12 cellular contexts compared by ENCODE assay signal in genomic region chr10:23442936-23443335, GRCh38. TPM values are rescaled to one million over a fixed set of nuclear protein-coding genes. Genes with fewer than 3 reads are reported as not detected.
A peak's percentile ranks its signal among the peaks of the same experiment; 100 is the strongest.
DNase-seq lines count a peak whose midpoint lies in the region; ATAC-seq and TF ChIP-seq lines count a peak whose summit lies in the region.
"Had no signal": no experiment of that assay in that cellular context is flagged by ENCODE, and none has a peak within 500 bp of the region (broad histone marks: within the 10 kb centered on the region; RNA-seq: fewer than 3 reads in every experiment).

No MANE protein-coding gene starts in this region.

- CTCF ChIA-PET in activated CD4-positive, alpha-beta memory T cell treated with anti-CD3 and anti-CD28 coated beads, Interleukin-2, amount 10 ng/mL, durations not matched to agents 7 days and 5 days (lab: Charles Lee): no interaction called here

- POLR2A ChIA-PET in activated CD4-positive, alpha-beta memory T cell treated with anti-CD3 and anti-CD28 coated beads, Interleukin-2, amount 10 ng/mL, durations not matched to agents 7 days and 5 days (lab: Charles Lee): interaction anchor here (1.2 to 9.2 kb wide), 2 partner anchors 11 to 79 kb away, joined by 3 to 63 read pairs; no protein-coding TSS in a partner anchor

- WGBS in heart right ventricle, 2 donors: 55 to 61% methylated on average over 2 of the region's 2 CpGs
- WGBS in upper lobe of left lung, 2 donors: 15 to 22% methylated on average over 2 of the region's 2 CpGs

- peaks cover 50% of the 10 kb centered on the region for H3K4me1 Mint-ChIP-seq in activated CD4-positive, alpha-beta memory T cell treated with anti-CD3 and anti-CD28 coated beads, Interleukin-2, amount 10 ng/mL, durations not matched to agents 7 days and 5 days

- peaks cover 46% of the 10 kb centered on the region for H3K36me3 Mint-ChIP-seq in activated CD4-positive, alpha-beta memory T cell treated with anti-CD3 and anti-CD28 coated beads, Interleukin-2, amount 10 ng/mL, durations not matched to agents 7 days and 5 days (ENCODE audit: low read depth)

- H3K27ac Mint-ChIP-seq in activated CD4-positive, alpha-beta memory T cell treated with anti-CD3 and anti-CD28 coated beads, Interleukin-2, amount 10 ng/mL, durations not matched to agents 7 days and 5 days: no peak overlapping the region

- DNase-seq in heart right ventricle: no peak
- DNase-seq in Right ventricle myocardium inferior (ENCODE audit: missing footprints): no peak
- no peak for DNase-seq in activated CD4-positive, alpha-beta memory T cell treated with anti-CD3 and anti-CD28 coated beads, Interleukin-2, amount 10 ng/mL, durations not matched to agents 7 days and 5 days
- DNase-seq in fibroblast of villous mesenchyme (ENCODE audit: low read depth): peak; percentile 25
- DNase-seq in upper lobe of left lung: no peak
- DNase-seq in cerebellar nuclear complex (lab: John Stamatoyannopoulos, UW): no peak
- DNase-seq in activated effector memory CD4-positive, alpha-beta T cell treated with anti-CD3 and anti-CD28 coated beads, Interleukin-2, amount 50 U/mL, for 16 hours: no peak
- no peak for DNase-seq in NCI-H748 (lab: John Stamatoyannopoulos, UW; ENCODE audit: unreplicated experiment)
- DNase-seq: brain microvascular endothelial cell, head of caudate nucleus, NCI-H748 treated with DMSO at 0.1 percent for 48 hours, ovary had no signal

- H3K4me3 ChIP-seq in heart right ventricle: peak overlapping the region in 9 of 10 donors; percentile 82 to 98 (median 88)
- H3K4me3 ChIP-seq in fibroblast of villous mesenchyme (ENCODE audit: low read depth, low read length): peak overlapping the region; percentile 3
- peak overlapping the region in 3 of 4 donors; percentile 82 to 85 (median 83) for H3K4me3 ChIP-seq in upper lobe of left lung
- H3K4me3 ChIP-seq: ovary had no signal

- H3K4me1 ChIP-seq in heart right ventricle (peaks cover 3 to 76% (median 47%) of the 10 kb centered on the region in 9 donors), upper lobe of left lung (peaks cover 23 to 42% (median 33%) of the 10 kb centered on the region in 4 donors)

- TF ChIP-seq CTCF in heart right ventricle (IDR thresholded peaks at IDR 0.05) (no peak), fibroblast of villous mesenchyme (IDR thresholded peaks at IDR 0.05; ENCODE audit: insufficient read depth, low read depth, low read length) (no peak), upper lobe of left lung (IDR thresholded peaks at IDR 0.05) (no peak)

- no peak for TF ChIP-seq EP300 in upper lobe of left lung (IDR thresholded peaks at IDR 0.05)

- no peak for TF ChIP-seq POLR2A in upper lobe of left lung (IDR thresholded peaks at IDR 0.05)

- no peaks in the 10 kb centered on the region for H3K27me3 Mint-ChIP-seq in activated CD4-positive, alpha-beta memory T cell treated with anti-CD3 and anti-CD28 coated beads, Interleukin-2, amount 10 ng/mL, durations not matched to agents 7 days and 5 days

- ATAC-seq in heart right ventricle (no peak), Right ventricle myocardium inferior (no peak), upper lobe of left lung (ENCODE audit: low FRiP score in 2 of 2) (no peak)

- peak overlapping the region in 5 of 10 donors; percentile 15 to 97 (median 91) for H3K27ac ChIP-seq in heart right ventricle
- peak overlapping the region in 2 of 4 donors; percentile 15 to 97 for H3K27ac ChIP-seq in upper lobe of left lung
- H3K27ac ChIP-seq: brain microvascular endothelial cell, ovary had no signal

- H3K27me3 ChIP-seq in heart right ventricle (no peaks in the 10 kb centered on the region), upper lobe of left lung (no peaks in the 10 kb centered on the region)
- H3K27me3 ChIP-seq: brain microvascular endothelial cell, ovary had no signal

- no peaks in the 10 kb centered on the region for H3K9me3 Mint-ChIP-seq in activated CD4-positive, alpha-beta memory T cell treated with anti-CD3 and anti-CD28 coated beads, Interleukin-2, amount 10 ng/mL, durations not matched to agents 7 days and 5 days

- no peaks in the 10 kb centered on the region for H3K9me3 ChIP-seq in heart right ventricle
- no peaks in the 10 kb centered on the region for H3K9me3 ChIP-seq in upper lobe of left lung
- H3K9me3 ChIP-seq: ovary had no signal

- peak overlapping the region; percentile 87 for H3K4me3 Mint-ChIP-seq in activated CD4-positive, alpha-beta memory T cell treated with anti-CD3 and anti-CD28 coated beads, Interleukin-2, amount 10 ng/mL, durations not matched to agents 7 days and 5 days

- intact Hi-C loops in heart right ventricle (cut with DNase I) (loop anchor here in 4 of 10 donors (5.0 to 10.0 kb wide), 4 partner anchors 82 to 118 kb away; partner anchors contain the start of gene C10orf67 (in 3 of the 4)), Right ventricle myocardium inferior (cut with DNase I) (no loop called here)

- H3K36me3 ChIP-seq in heart right ventricle (peaks cover 0 to 40% (median 7%) of the 10 kb centered on the region in 9 donors), upper lobe of left lung (peaks cover 0 to 12% (median 0%) of the 10 kb centered on the region in 4 donors)
- H3K36me3 ChIP-seq: brain microvascular endothelial cell, ovary had no signal

RNA-seq across cellular contexts. Expression of gene OTUD1, which starts 4.1 kb away (rescaled TPM):
- 100 to 1,000 TPM in 1 of 10 donors, 10 to 100 TPM in 9; 11.4 to 617 (median 40.9) TPM for total RNA-seq in heart right ventricle
- polyA plus RNA-seq in heart right ventricle: 10 to 100 TPM; 16.6 to 23.9 TPM
- total RNA-seq in Right ventricle myocardium inferior: 13.3 TPM
- 10 to 100 TPM; 23.4 to 23.9 TPM for total RNA-seq in activated CD4-positive, alpha-beta memory T cell treated with anti-CD3 and anti-CD28 coated beads, Interleukin-2, amount 10 ng/mL, durations not matched to agents 7 days and 5 days
- 5.2 and 6.0 TPM in 2 replicates for total RNA-seq in fibroblast of villous mesenchyme
- total RNA-seq in upper lobe of left lung: 10 to 100 TPM; 12.6 to 46.1 (median 35.3) TPM

Comparison
In these comparisons a context has a peak if more than half of its experiments do, and no peak if none do; other contexts are left out.
1. H3K4me3 ChIP-seq: peak in every context shown above with its lines; median percentile 88 in heart right ventricle; 83 in upper lobe of left lung; 3 in fibroblast of villous mesenchyme.